ENCODE assay signal across 19 cellular contexts in genomic region chr1:207430602-207431001, GRCh38. TPM values are rescaled to one million over a fixed set of nuclear protein-coding genes. Genes with fewer than 3 reads are reported as not detected.
"Had no signal": no experiment of that assay in that cellular context is flagged by ENCODE, and none has a peak within 500 bp of the region (broad histone marks: within the 10 kb centered on the region; RNA-seq: fewer than 3 reads in every experiment).

No MANE protein-coding gene starts in this region.

- DNase-seq: activated CD4-positive, alpha-beta T cell treated with anti-CD3 and anti-CD28 coated beads, Interleukin-2, amount 10 ng/mL, durations not matched to agents 7 days and 5 days; activated gamma-delta T cell treated with Interleukin-2 at 50 U/mL for 16 hours; amniotic stem cell; effector CD8-positive, alpha-beta T cell; immature natural killer cell; kidney glomerular epithelial cell; left ventricle myocardium superior; psoas muscle; right cardiac atrium; testis had no signal

- H3K27ac Mint-ChIP-seq: activated CD4-positive, alpha-beta T cell treated with anti-CD3 and anti-CD28 coated beads, Interleukin-2, amount 10 ng/mL, durations not matched to agents 7 days and 5 days; activated naive CD8-positive, alpha-beta T cell; activated T-helper 1 cell treated with anti-CD3 and anti-CD28 coated beads, Interleukin-12 subunit alpha, Interleukin-12 subunit beta, Interleukin-2, Interleukin-4 antibody, amounts not matched to agents 30 ng/mL and 10 ng/mL and 1 ng/mL, durations not matched to agents 14 hours and 24 hours and 36 hours; dendritic cell treated with granulocyte-macrophage colony-stimulating factor and Interleukin-4, amounts not matched to agents 40 ng/mL and 50 ng/mL, for 4 days; immature natural killer cell; type B pancreatic cell had no signal

- H3K4me3 Mint-ChIP-seq: activated CD4-positive, alpha-beta T cell treated with anti-CD3 and anti-CD28 coated beads, Interleukin-2, amount 10 ng/mL, durations not matched to agents 7 days and 5 days; activated naive CD8-positive, alpha-beta T cell; activated T-helper 1 cell treated with anti-CD3 and anti-CD28 coated beads, Interleukin-12 subunit alpha, Interleukin-12 subunit beta, Interleukin-2, Interleukin-4 antibody, amounts not matched to agents 30 ng/mL and 10 ng/mL and 1 ng/mL, durations not matched to agents 14 hours and 24 hours and 36 hours; dendritic cell treated with granulocyte-macrophage colony-stimulating factor and Interleukin-4, amounts not matched to agents 40 ng/mL and 50 ng/mL, for 4 days; immature natural killer cell; neural crest cell; type B pancreatic cell had no signal

- FAIRE-seq: endothelial cell of umbilical vein had no signal

- ATAC-seq: left ventricle myocardium superior, psoas muscle, right cardiac atrium had no signal

- H3K9me3 Mint-ChIP-seq: activated CD4-positive, alpha-beta T cell treated with anti-CD3 and anti-CD28 coated beads, Interleukin-2, amount 10 ng/mL, durations not matched to agents 7 days and 5 days; activated T-helper 1 cell treated with anti-CD3 and anti-CD28 coated beads, Interleukin-12 subunit alpha, Interleukin-12 subunit beta, Interleukin-2, Interleukin-4 antibody, amounts not matched to agents 30 ng/mL and 10 ng/mL and 1 ng/mL, durations not matched to agents 14 hours and 24 hours and 36 hours; dendritic cell treated with granulocyte-macrophage colony-stimulating factor and Interleukin-4, amounts not matched to agents 40 ng/mL and 50 ng/mL, for 4 days; immature natural killer cell had no signal

- H3K36me3 Mint-ChIP-seq: activated naive CD8-positive, alpha-beta T cell; immature natural killer cell; type B pancreatic cell had no signal

- H3K4me1 Mint-ChIP-seq: activated CD4-positive, alpha-beta T cell treated with anti-CD3 and anti-CD28 coated beads, Interleukin-2, amount 10 ng/mL, durations not matched to agents 7 days and 5 days; immature natural killer cell; neural crest cell had no signal

RNA-seq across cellular contexts. Expression of gene CR2, which starts 23.5 kb away (rescaled TPM):
- total RNA-seq: activated CD4-positive, alpha-beta T cell treated with anti-CD3 and anti-CD28 coated beads, Interleukin-2, amount 10 ng/mL, durations not matched to agents 7 days and 5 days; activated T-helper 1 cell treated with anti-CD3 and anti-CD28 coated beads, Interleukin-12 subunit alpha, Interleukin-12 subunit beta, Interleukin-2, Interleukin-4 antibody, amounts not matched to agents 30 ng/mL and 10 ng/mL and 1 ng/mL, durations not matched to agents 14 hours and 24 hours and 36 hours; cardiac muscle cell; chondrocyte; endothelial cell of umbilical vein; left ventricle myocardium superior; neural crest cell; right cardiac atrium; skeletal muscle tissue had no signal
- polyA plus RNA-seq: cardiac muscle cell, endothelial cell of umbilical vein, immature natural killer cell, right cardiac atrium had no signal
